In the genomic region with DNA sequence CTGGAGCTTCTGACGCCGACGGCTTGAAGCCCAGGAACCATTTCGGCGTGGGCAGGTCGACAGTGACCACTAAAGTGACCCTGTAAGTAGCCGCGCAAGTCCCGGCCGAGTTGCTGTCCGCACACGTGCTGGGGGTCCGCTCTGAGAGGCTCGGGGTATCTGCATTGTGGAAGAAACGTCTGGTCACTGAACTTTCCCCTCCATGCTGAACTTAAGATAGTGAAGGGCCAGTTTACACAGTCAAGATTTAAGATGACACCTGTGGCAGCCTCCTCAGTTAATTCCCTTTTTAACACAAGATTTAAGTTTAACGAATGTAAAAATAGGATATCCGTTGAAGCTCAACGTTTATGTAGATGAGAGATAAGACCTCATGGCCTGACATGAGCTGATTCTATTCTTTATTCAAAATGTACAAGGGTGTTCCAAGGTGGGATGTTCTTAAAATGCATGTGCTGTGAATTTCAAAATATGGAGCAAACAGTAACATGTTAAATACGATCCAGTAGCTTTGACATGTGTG, we compare ENCODE assay signal across 8 cellular contexts.
DNase-seq lines count a peak whose midpoint lies in the region; ATAC-seq and TF ChIP-seq lines count a peak whose summit lies in the region.

No MANE protein-coding gene starts in this region.

- no peaks in the 10 kb centered on the region for H3K9me3 ChIP-seq in DOHH2 (ENCODE audit: control insufficient read depth, insufficient read depth, low read length)
- no peaks in the 10 kb centered on the region for H3K9me3 ChIP-seq in Karpas-422 (ENCODE audit: low read length)
- H3K9me3 ChIP-seq in effector memory CD4-positive, alpha-beta T cell (ENCODE audit: control insufficient read depth, low read length) = no peaks in the 10 kb centered on the region
- no peaks in the 10 kb centered on the region for H3K9me3 ChIP-seq in neutrophil

- H3K27ac ChIP-seq in DOHH2 (ENCODE audit: low read depth, low read length) (peak overlapping the region; percentile 98), Karpas-422 (ENCODE audit: low read length) (peak overlapping the region; percentile 93), neutrophil (peak overlapping the region; percentile 96)
- H3K27ac ChIP-seq in effector memory CD4-positive, alpha-beta T cell (ENCODE audit: insufficient read depth, low read length, poor library complexity, severe bottlenecking) = peak overlapping the region; percentile 91

- peak overlapping the region; percentile 94 for H3K4me3 ChIP-seq in DOHH2 (ENCODE audit: low read length)
- H3K4me3 ChIP-seq in Karpas-422 (ENCODE audit: low read length) = peak overlapping the region; percentile 81
- peak overlapping the region; percentile 88 for H3K4me3 ChIP-seq in effector memory CD4-positive, alpha-beta T cell (ENCODE audit: insufficient read depth, low read depth, low read length, poor library complexity, severe bottlenecking)
- peak overlapping the region; percentile 89 to 94 for H3K4me3 ChIP-seq in neutrophil (ENCODE audit: low read depth in 1 of 2, low read length in 1 of 2)

- H3K9ac ChIP-seq in Karpas-422 (ENCODE audit: low read length) = peak overlapping the region; percentile 87

- H2AFZ ChIP-seq in Karpas-422 (ENCODE audit: low read length) = peak overlapping the region; percentile 59; the same call in 1 of the 2 replicates

- H3F3A ChIP-seq in DOHH2 (ENCODE audit: control insufficient read depth, insufficient read depth) = peaks cover 28% of the 10 kb centered on the region

- H3K36me3 ChIP-seq in DOHH2 (ENCODE audit: control insufficient read depth, low read length) (peaks cover 34% of the 10 kb centered on the region), Karpas-422 (ENCODE audit: insufficient read depth, low read length) (no peaks in the 10 kb centered on the region), neutrophil (no peaks in the 10 kb centered on the region)
- no peaks in the 10 kb centered on the region for H3K36me3 ChIP-seq in effector memory CD4-positive, alpha-beta T cell (ENCODE audit: control insufficient read depth, insufficient read depth, low read length)

- ATAC-seq in HG03432 (IDR thresholded peaks at IDR 0.05; ENCODE audit: unreplicated experiment) (no peak), HG02588 (IDR thresholded peaks at IDR 0.05; ENCODE audit: unreplicated experiment) (no peak)

- H3K9me2 ChIP-seq in DOHH2 (replicated peaks; ENCODE audit: control insufficient read depth, low read length) (no peaks in the 10 kb centered on the region), Karpas-422 (replicated peaks; ENCODE audit: insufficient read depth, low read length) (no peaks in the 10 kb centered on the region)

- H4K20me1 ChIP-seq in DOHH2 (ENCODE audit: control insufficient read depth, insufficient read depth, low read depth, low read length) (no peaks in the 10 kb centered on the region), Karpas-422 (ENCODE audit: insufficient read depth, low read depth, low read length) (no peaks in the 10 kb centered on the region)

- H3K4me1 ChIP-seq in DOHH2 (ENCODE audit: control insufficient read depth, low read length) (peaks cover 54% of the 10 kb centered on the region), Karpas-422 (ENCODE audit: low read length) (peaks cover 76% of the 10 kb centered on the region), neutrophil (ENCODE audit: control insufficient read depth in 1 of 2, insufficient read depth in 1 of 2, low read depth in 1 of 2, low read length in 1 of 2) (peaks cover 77 to 80% of the 10 kb centered on the region in 2 experiments)
- H3K4me1 ChIP-seq in effector memory CD4-positive, alpha-beta T cell (ENCODE audit: control insufficient read depth, insufficient read depth, low read length, poor library complexity, severe bottlenecking) = peaks cover 31% of the 10 kb centered on the region

- TF ChIP-seq CTCF in DOHH2 (IDR thresholded peaks at IDR 0.05; ENCODE audit: low read depth, low read length, poor library complexity, severe bottlenecking) (no peak), neutrophil (IDR thresholded peaks at IDR 0.05) (no peak)

- no peaks in the 10 kb centered on the region for H3K27me3 ChIP-seq in DOHH2 (ENCODE audit: control insufficient read depth, low read length)
- no peaks in the 10 kb centered on the region for H3K27me3 ChIP-seq in Karpas-422 (ENCODE audit: low read length)
- no peaks in the 10 kb centered on the region for H3K27me3 ChIP-seq in effector memory CD4-positive, alpha-beta T cell (replicated peaks; ENCODE audit: control insufficient read depth, insufficient read depth, low read length, poor library complexity, severe bottlenecking)
- H3K27me3 ChIP-seq in neutrophil = no peaks in the 10 kb centered on the region

- DNase-seq in Karpas-422 (peak; percentile 83), inferior parietal cortex (ENCODE audit: extremely low spot score) (no peak), head of caudate nucleus (no peak)
- no peak for DNase-seq in effector memory CD4-positive, alpha-beta T cell

- H3K79me2 ChIP-seq in DOHH2 (ENCODE audit: control insufficient read depth, low read length) (peaks cover 68% of the 10 kb centered on the region), Karpas-422 (ENCODE audit: low read length) (peaks cover 52% of the 10 kb centered on the region)

- H3K4me2 ChIP-seq in DOHH2 (ENCODE audit: low read length) = peak overlapping the region; percentile 78
- H3K4me2 ChIP-seq in Karpas-422 (ENCODE audit: low read depth, low read length, poor library complexity, severe bottlenecking) = peak overlapping the region; percentile 74

- intact Hi-C loops in head of caudate nucleus (cut with DNase I) = no loop called here
